9 cellular contexts compared by ENCODE assay signal in genomic region chr13:108609353-108609752, GRCh38. TPM values are rescaled to one million over a fixed set of nuclear protein-coding genes. Genes with fewer than 3 reads are reported as not detected.
A peak's percentile ranks its signal among the peaks of the same experiment; 100 is the strongest.
DNase-seq lines count a peak whose midpoint lies in the region; ATAC-seq, FAIRE-seq and TF ChIP-seq lines count a peak whose summit lies in the region.
"Had no signal": no experiment of that assay in that cellular context is flagged by ENCODE, and none has a peak within 500 bp of the region (broad histone marks: within the 10 kb centered on the region; RNA-seq: fewer than 3 reads in every experiment).

No MANE protein-coding gene starts in this region.

- FAIRE-seq in frontal cortex (lab: Jason Lieb, UNC), result peak; percentile 33

- peak; percentile 2 to 21 for DNase-seq in cardiac muscle cell (ENCODE audit: low read depth in 1 of 2, low spot score in 1 of 2)
- DNase-seq in Right ventricle myocardium inferior (ENCODE audit: missing footprints), result no peak
- DNase-seq in RWPE2 (ENCODE audit: low spot score), result no peak
- no peak for DNase-seq in frontal cortex (ENCODE audit: low spot score in 2 of 2)
- DNase-seq in activated CD4-positive, alpha-beta T cell treated with anti-CD3 and anti-CD28 coated beads for 1 hour, result no peak
- DNase-seq in NCI-H2196 (lab: John Stamatoyannopoulos, UW; ENCODE audit: unreplicated experiment), result no peak
- DNase-seq in tibial artery, result no peak
- no peak for DNase-seq in ureter (ENCODE audit: low spot score)
- DNase-seq: NK-92 treated with Interleukin-12 subunit alpha and Interleukin-12 subunit beta, amount 100 ng/mL, for 24 hours had no signal

- H3K27me3 ChIP-seq in cardiac muscle cell (no peaks in the 10 kb centered on the region), RWPE2 (ENCODE audit: insufficient read depth, poor library complexity, severe bottlenecking) (no peaks in the 10 kb centered on the region), tibial artery (no peaks in the 10 kb centered on the region)

- intact Hi-C loops in Right ventricle myocardium inferior (cut with DNase I), result loop anchor here (1.0 kb wide), 1 partner anchor 286 kb away; no protein-coding TSS in a partner anchor
- intact Hi-C loops in tibial artery (cut with DNase I; ENCODE audit: low total_unique reads), result no loop called here

- TF ChIP-seq CTCF in cardiac muscle cell (IDR thresholded peaks at IDR 0.05; ENCODE audit: low read depth, low read length) (no peak), RWPE2 (IDR thresholded peaks at IDR 0.05; ENCODE audit: poor library complexity, severe bottlenecking) (peak; percentile 64), tibial artery (IDR thresholded peaks at IDR 0.05) (peak in 1 of 2 experiments; percentile 13)

- ATAC-seq in Right ventricle myocardium inferior (no peak), RWPE2 (ENCODE audit: low read depth) (no peak; the same call in 2 of the 3 replicates)

- H3K27ac ChIP-seq in cardiac muscle cell (no peak overlapping the region), RWPE2 (ENCODE audit: poor library complexity, severe bottlenecking) (no peak overlapping the region), tibial artery (no peak overlapping the region)

- H3K36me3 ChIP-seq in cardiac muscle cell (no peaks in the 10 kb centered on the region), RWPE2 (ENCODE audit: low read depth) (no peaks in the 10 kb centered on the region), tibial artery (no peaks in the 10 kb centered on the region)

- H3K9me3 ChIP-seq in cardiac muscle cell (ENCODE audit: low read depth) (no peaks in the 10 kb centered on the region), RWPE2 (ENCODE audit: severe bottlenecking) (no peaks in the 10 kb centered on the region), tibial artery (no peaks in the 10 kb centered on the region)

- H3K4me1 ChIP-seq in cardiac muscle cell (ENCODE audit: low read depth), result peaks cover 18% of the 10 kb centered on the region
- H3K4me1 ChIP-seq in RWPE2 (ENCODE audit: insufficient read depth, poor library complexity, severe bottlenecking), result no peaks in the 10 kb centered on the region
- no peaks in the 10 kb centered on the region for H3K4me1 ChIP-seq in tibial artery

- H3K4me3 ChIP-seq in cardiac muscle cell (no peak overlapping the region), RWPE2 (ENCODE audit: severe bottlenecking) (no peak overlapping the region), tibial artery (no peak overlapping the region)

RNA-seq across cellular contexts. Expression of gene MYO16, which starts 20.1 kb away (rescaled TPM):
- total RNA-seq in cardiac muscle cell, result 0.15 and 0.18 TPM in 2 replicates
- 0.02 and 0.39 TPM in 2 replicates for polyA plus RNA-seq in cardiac muscle cell
- total RNA-seq in Right ventricle myocardium inferior, result 1.4 TPM
- total RNA-seq in frontal cortex, result 95.0 TPM
- total RNA-seq in ureter, result not detected

Comparison
In these comparisons a context has a peak if more than half of its experiments do, and no peak if none do; other contexts are left out.
1. DNase-seq: peak in cardiac muscle cell (2 of 2); none in Right ventricle myocardium inferior (single experiment), RWPE2 (single experiment), frontal cortex (0 of 2), activated CD4-positive, alpha-beta T cell treated with anti-CD3 and anti-CD28 coated beads for 1 hour (single experiment), NCI-H2196 (single experiment), tibial artery (0 of 2) and ureter (single experiment).
2. RNA of gene MYO16, which starts 20.1 kb away (total RNA-seq): 95.0 TPM in frontal cortex (single experiment); 1.4 TPM in Right ventricle myocardium inferior (single experiment), 0.15 to 0.18 TPM in cardiac muscle cell and not detected in ureter (single experiment); every median in the first group is over 10 times any median in the second.